In the genomic region with DNA sequence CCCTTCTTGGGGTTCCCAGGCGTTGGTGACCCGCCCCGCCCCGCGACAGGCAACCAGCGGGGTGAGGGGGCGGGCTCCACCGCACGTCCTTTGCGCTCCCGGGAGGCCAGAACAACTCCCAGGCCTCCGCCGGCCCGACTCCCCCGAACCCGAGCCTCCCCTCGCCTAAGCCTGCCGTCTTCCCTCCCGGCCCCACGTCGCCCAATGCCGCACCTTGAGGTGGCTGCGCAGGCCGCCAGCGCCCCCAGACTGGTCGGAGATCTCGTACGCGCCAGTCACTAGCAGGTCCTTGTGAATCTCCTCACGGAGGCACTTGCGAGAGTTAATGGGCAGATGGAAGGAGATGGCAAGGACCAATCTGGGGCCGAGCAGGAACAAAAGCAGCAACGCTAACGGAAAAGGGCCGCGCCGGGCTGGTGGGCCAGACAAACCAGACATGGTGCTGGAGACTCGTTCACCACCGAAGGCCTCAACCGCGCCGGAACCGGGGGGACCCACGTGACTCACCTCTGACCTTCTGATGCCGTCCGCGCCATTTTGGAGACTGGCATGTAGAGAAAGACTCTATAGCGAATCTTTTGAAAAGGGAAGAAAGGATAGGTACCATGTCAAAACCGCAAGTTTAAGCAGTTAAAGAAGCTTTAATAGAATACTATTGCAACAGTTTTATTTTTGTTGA, we compare ENCODE assay signal across 8 cellular contexts. TPM values are rescaled to one million over a fixed set of nuclear protein-coding genes. Genes with fewer than 3 reads are reported as not detected.
DNase-seq lines count a peak whose midpoint lies in the region; FAIRE-seq and TF ChIP-seq lines count a peak whose summit lies in the region.

A gene (minus strand): TSS at position 471 of the 679 bp plus-strand sequence. CDS start 33 bp downstream, at position 438.

- H3K4me1 Mint-ChIP-seq in T-helper 1 cell treated with Interleukin-12 subunit alpha and Interleukin-12 subunit beta and Interleukin-4 antibody, amounts not matched to agents 30 μg/mL and 1 μg/mL, for 36 hours (ENCODE audit: low read depth): peaks cover 25% of the 10 kb centered on the region

- TF ChIP-seq CTCF in Loucy (conservative IDR thresholded peaks at IDR 0.05; ENCODE audit: low read length) (no peak), right atrium auricular region (IDR thresholded peaks at IDR 0.05) (peak in 1 of 2 donors; percentile 38), uterus (IDR thresholded peaks at IDR 0.05) (peak in 1 of 4 experiments; percentile 10)

- FAIRE-seq in H54 (lab: Jason Lieb, UNC): no peak

- H3K9ac ChIP-seq in Loucy (ENCODE audit: low read depth, low read length, poor library complexity, severe bottlenecking): peak within 1 kb of the TSS; percentile 78

- H3F3A ChIP-seq in Loucy (ENCODE audit: low read depth): no peaks in the 10 kb centered on the region

- H3K27me3 Mint-ChIP-seq in T-helper 1 cell treated with Interleukin-12 subunit alpha and Interleukin-12 subunit beta and Interleukin-4 antibody, amounts not matched to agents 30 μg/mL and 1 μg/mL, for 36 hours (ENCODE audit: low read depth): peaks cover 9% of the 10 kb centered on the region

- peak within 1 kb of the TSS; percentile 79 for H3K4me2 ChIP-seq in Loucy (ENCODE audit: low read depth, low read length, poor library complexity, severe bottlenecking)

- peak within 1 kb of the TSS; percentile 86 for H3K4me3 Mint-ChIP-seq in T-helper 1 cell treated with Interleukin-12 subunit alpha and Interleukin-12 subunit beta and Interleukin-4 antibody, amounts not matched to agents 30 μg/mL and 1 μg/mL, for 36 hours

- H3K79me2 ChIP-seq in Loucy (ENCODE audit: insufficient read depth, low read length): peaks cover 46% of the 10 kb centered on the region

- H4K20me1 ChIP-seq in Loucy (ENCODE audit: insufficient read depth, low read length, poor library complexity, severe bottlenecking): peaks cover 38% of the 10 kb centered on the region

- intact Hi-C loops in uterus (cut with DNase I; ENCODE audit: low total_unique reads): no loop called here

- H3K9me3 Mint-ChIP-seq in T-helper 1 cell treated with Interleukin-12 subunit alpha and Interleukin-12 subunit beta and Interleukin-4 antibody, amounts not matched to agents 30 μg/mL and 1 μg/mL, for 36 hours: no peaks in the 10 kb centered on the region

- H3K27ac ChIP-seq in right atrium auricular region: peak within 1 kb of the TSS; percentile 94 to 97
- peak within 1 kb of the TSS; percentile 91 to 97 for H3K27ac ChIP-seq in uterus

- peak within 1 kb of the TSS; percentile 90 for H2AFZ ChIP-seq in Loucy (ENCODE audit: low read length)

- H3K9me3 ChIP-seq in Loucy (ENCODE audit: insufficient read depth, low read depth, low read length): no peaks in the 10 kb centered on the region
- no peaks in the 10 kb centered on the region for H3K9me3 ChIP-seq in right atrium auricular region
- H3K9me3 ChIP-seq in uterus: no peaks in the 10 kb centered on the region

- peaks cover 36% of the 10 kb centered on the region for H3K4me1 ChIP-seq in Loucy (ENCODE audit: insufficient read depth, low read length, poor library complexity, severe bottlenecking)
- H3K4me1 ChIP-seq in right atrium auricular region: peaks cover 0 to 41% of the 10 kb centered on the region in 2 donors
- no peaks in the 10 kb centered on the region for H3K4me1 ChIP-seq in uterus

- peak within 1 kb of the TSS; percentile 76 for H3K4me3 ChIP-seq in Loucy (ENCODE audit: low read length, poor library complexity, severe bottlenecking)
- peak within 1 kb of the TSS; percentile 81 to 97 for H3K4me3 ChIP-seq in right atrium auricular region
- peak within 1 kb of the TSS; percentile 90 to 97 for H3K4me3 ChIP-seq in uterus

- H3K9me2 ChIP-seq in Loucy (replicated peaks; ENCODE audit: low read depth, low read length): no peaks in the 10 kb centered on the region

- H3K27me3 ChIP-seq in Loucy (ENCODE audit: insufficient read depth, low read length, poor library complexity, severe bottlenecking) (no peaks in the 10 kb centered on the region), right atrium auricular region (no peaks in the 10 kb centered on the region), uterus (no peaks in the 10 kb centered on the region)

- H3K36me3 Mint-ChIP-seq in T-helper 1 cell treated with Interleukin-12 subunit alpha and Interleukin-12 subunit beta and Interleukin-4 antibody, amounts not matched to agents 30 μg/mL and 1 μg/mL, for 36 hours (ENCODE audit: low read depth): peaks cover 14% of the 10 kb centered on the region

- TF ChIP-seq POLR2A in H54 (IDR thresholded peaks at IDR 0.05; ENCODE audit: low read depth, low read length) (peak; percentile 22; the same call in 1 of the 2 replicates), uterus (IDR thresholded peaks at IDR 0.05) (peak; percentile 24 to 74)

- DNase-seq in GM04504 (ENCODE audit: low read depth) (peak; percentile 74), H54 (ENCODE audit: insufficient read length, low spot score) (peak; percentile 46), amniotic stem cell (lab: John Stamatoyannopoulos, UW) (peak; percentile 83), right atrium auricular region (ENCODE audit: low spot score) (peak; percentile 93), pulmonary artery endothelial cell (ENCODE audit: low read depth, low spot score) (peak; percentile 63), uterus (peak; percentile 87 to 89)

- peak within 1 kb of the TSS; percentile 93 for H3K27ac Mint-ChIP-seq in T-helper 1 cell treated with Interleukin-12 subunit alpha and Interleukin-12 subunit beta and Interleukin-4 antibody, amounts not matched to agents 30 μg/mL and 1 μg/mL, for 36 hours

- no peaks in the 10 kb centered on the region for H3K36me3 ChIP-seq in Loucy (ENCODE audit: insufficient read depth, low read length)
- no peaks in the 10 kb centered on the region for H3K36me3 ChIP-seq in right atrium auricular region
- H3K36me3 ChIP-seq in uterus: no peaks in the 10 kb centered on the region

RNA-seq across cellular contexts. Expression of the gene that starts here (rescaled TPM):
- 100 to 1,000 TPM; 261 to 325 TPM for total RNA-seq in right atrium auricular region
- total RNA-seq in pulmonary artery endothelial cell: 278 and 453 TPM in 2 replicates
- total RNA-seq in uterus: 100 to 1,000 TPM; 206 to 389 (median 287) TPM

Comparison
In these comparisons a context has a peak if more than half of its experiments do, and no peak if none do; other contexts are left out.
1. Peak in every context shown above with its lines: DNase-seq, H3K4me3 ChIP-seq and H3K27ac ChIP-seq.